Comparison of ENCODE assay signal across 25 cellular contexts in genomic region chr5:135041726-135042125, GRCh38. TPM values are rescaled to one million over a fixed set of nuclear protein-coding genes. Genes with fewer than 3 reads are reported as not detected.
"Had no signal": no experiment of that assay in that cellular context is flagged by ENCODE, and none has a peak within 500 bp of the region (broad histone marks: within the 10 kb centered on the region; RNA-seq: fewer than 3 reads in every experiment).

No MANE protein-coding gene starts in this region.

- H3K9ac ChIP-seq: parathyroid adenoma had no signal

- DNase-seq: activated B cell treated with CpG ODN at 0.5 μM for 24 hours; activated CD4-positive, alpha-beta memory T cell treated with anti-CD3 and anti-CD28 coated beads for 36 hours; activated CD4-positive, alpha-beta T cell treated with anti-CD3 and anti-CD28 coated beads for 36 hours; activated CD8-positive, alpha-beta memory T cell treated with anti-CD3 and anti-CD28 coated beads, Interleukin-2, amount 10 ng/mL, durations not matched to agents 7 days and 5 days; activated gamma-delta T cell; activated naive CD4-positive, alpha-beta T cell treated with anti-CD3 and anti-CD28 coated beads, Interleukin-2, amount 50 U/mL, for 16 hours; activated naive CD8-positive, alpha-beta T cell treated with anti-CD3 and anti-CD28 coated beads, Interleukin-2, amount 50 U/mL, for 24 hours; activated T-cell treated with anti-CD3 and anti-CD28 coated beads for 4 hours; cerebellar nuclear complex; cortex of kidney; endodermal cell; esophagus squamous epithelium; gastrocnemius medialis; hippocampal formation; right cardiac atrium; stimulated activated CD4-positive, alpha-beta T cell treated with anti-CD3 and anti-CD28 coated beads, Interleukin-4, amount 100 ng/mL, for 24 hours; stimulated activated naive CD8-positive, alpha-beta T cell treated with anti-CD3 and anti-CD28 coated beads, Interleukin-15, Interleukin-2, amounts not matched to agents 100 U/mL and 50 U/mL, for 24 hours; substantia nigra; SW 1271; thyroid gland had no signal

- H3K4me3 ChIP-seq: gastrocnemius medialis, mucosa of descending colon, thyroid gland had no signal

- ATAC-seq: activated CD4-positive, alpha-beta T cell treated with anti-CD3 and anti-CD28 coated beads for 36 hours; activated CD8-positive, alpha-beta memory T cell treated with anti-CD3 and anti-CD28 coated beads, Interleukin-2, amount 10 ng/mL, durations not matched to agents 7 days and 5 days; activated naive CD8-positive, alpha-beta T cell treated with anti-CD3 and anti-CD28 coated beads, Interleukin-2, amount 50 U/mL, for 24 hours; gastrocnemius medialis; mucosa of descending colon; right cardiac atrium; stimulated activated naive CD8-positive, alpha-beta T cell treated with anti-CD3 and anti-CD28 coated beads, Interleukin-15, Interleukin-2, amounts not matched to agents 100 U/mL and 50 U/mL, for 24 hours had no signal

- H3K36me3 Mint-ChIP-seq: activated CD4-positive, alpha-beta memory T cell treated with anti-CD3 and anti-CD28 coated beads for 36 hours; activated CD8-positive, alpha-beta memory T cell treated with anti-CD3 and anti-CD28 coated beads, Interleukin-2, amount 10 ng/mL, durations not matched to agents 7 days and 5 days; memory B cell had no signal

- H3K27ac Mint-ChIP-seq: activated B cell treated with CpG ODN at 0.5 μM for 24 hours; activated CD4-positive, alpha-beta memory T cell treated with anti-CD3 and anti-CD28 coated beads for 36 hours; activated CD4-positive, alpha-beta T cell treated with anti-CD3 and anti-CD28 coated beads for 36 hours; activated CD8-positive, alpha-beta memory T cell treated with anti-CD3 and anti-CD28 coated beads, Interleukin-2, amount 10 ng/mL, durations not matched to agents 7 days and 5 days; activated naive CD8-positive, alpha-beta T cell treated with anti-CD3 and anti-CD28 coated beads, Interleukin-2, amount 50 U/mL, for 24 hours; endodermal cell; memory B cell had no signal

- H3K4me1 Mint-ChIP-seq: endodermal cell had no signal

- H3K9me3 Mint-ChIP-seq: activated B cell treated with CpG ODN at 0.5 μM for 24 hours; activated CD4-positive, alpha-beta memory T cell treated with anti-CD3 and anti-CD28 coated beads for 36 hours; activated naive CD8-positive, alpha-beta T cell treated with anti-CD3 and anti-CD28 coated beads, Interleukin-2, amount 50 U/mL, for 24 hours; endodermal cell; memory B cell had no signal

- H3K36me3 ChIP-seq: esophagus squamous epithelium, gastrocnemius medialis, neutrophil, thyroid gland had no signal

- H3K9me3 ChIP-seq: esophagus squamous epithelium, gastrocnemius medialis, mucosa of descending colon, neutrophil, thyroid gland had no signal

- H3K4me3 Mint-ChIP-seq: activated B cell treated with CpG ODN at 0.5 μM for 24 hours; activated CD4-positive, alpha-beta memory T cell treated with anti-CD3 and anti-CD28 coated beads for 36 hours; activated CD4-positive, alpha-beta T cell treated with anti-CD3 and anti-CD28 coated beads for 36 hours; activated CD8-positive, alpha-beta memory T cell treated with anti-CD3 and anti-CD28 coated beads, Interleukin-2, amount 10 ng/mL, durations not matched to agents 7 days and 5 days; activated naive CD8-positive, alpha-beta T cell treated with anti-CD3 and anti-CD28 coated beads, Interleukin-2, amount 50 U/mL, for 24 hours; memory B cell had no signal

RNA-seq across cellular contexts. Expression of gene PITX1, which starts 7.7 kb away (rescaled TPM):
- total RNA-seq: activated B cell treated with CpG ODN at 0.5 μM for 24 hours, liver had no signal
